ENCODE assay signal across 8 cellular contexts in genomic region chr4:164937576-164938270, GRCh38. TPM values are rescaled to one million over a fixed set of nuclear protein-coding genes. Genes with fewer than 3 reads are reported as not detected.
DNase-seq lines count a peak whose midpoint lies in the region; ATAC-seq and TF ChIP-seq lines count a peak whose summit lies in the region.

No MANE protein-coding gene starts in this region.

- H3K9ac ChIP-seq in trophoblast cell (ENCODE audit: low read length), result no peak overlapping the region

- no peak overlapping the region for H2AK5ac ChIP-seq in trophoblast cell (ENCODE audit: low read length)

- no peak overlapping the region for H4K8ac ChIP-seq in trophoblast cell (ENCODE audit: low read depth, low read length)

- H3K4me1 ChIP-seq in BE2C, result no peaks in the 10 kb centered on the region
- H3K4me1 ChIP-seq in effector memory CD4-positive, alpha-beta T cell (ENCODE audit: control insufficient read depth, insufficient read depth, low read length, poor library complexity, severe bottlenecking), result no peaks in the 10 kb centered on the region
- no peaks in the 10 kb centered on the region for H3K4me1 ChIP-seq in trophoblast cell (ENCODE audit: control insufficient read depth in 1 of 2, insufficient read depth in 2 of 2, low read length in 2 of 2)

- no peak overlapping the region for H2BK120ac ChIP-seq in trophoblast cell (ENCODE audit: insufficient read depth, low read length, poor library complexity)

- H2BK12ac ChIP-seq in trophoblast cell (ENCODE audit: low read length), result no peak overlapping the region

- H4K12ac ChIP-seq in trophoblast cell (ENCODE audit: low read depth, low read length), result no peak overlapping the region

- H3K4me3 ChIP-seq in BE2C (ENCODE audit: low read depth, low read length), result no peak overlapping the region
- no peak overlapping the region for H3K4me3 ChIP-seq in epithelial cell of esophagus (ENCODE audit: low read length)
- no peak overlapping the region for H3K4me3 ChIP-seq in effector memory CD4-positive, alpha-beta T cell (ENCODE audit: insufficient read depth, low read depth, low read length, poor library complexity, severe bottlenecking)
- no peak overlapping the region for H3K4me3 ChIP-seq in trophoblast cell (ENCODE audit: low read depth, low read length)

- H3K18ac ChIP-seq in trophoblast cell (ENCODE audit: low read length), result no peak overlapping the region

- DNase-seq in BE2C (no peak), epithelial cell of esophagus (ENCODE audit: low read depth) (peak; percentile 34), HuH-7.5 (ENCODE audit: low spot score) (no peak), trophoblast cell (no peak)
- no peak for DNase-seq in effector memory CD4-positive, alpha-beta T cell
- DNase-seq in activated naive CD4-positive, alpha-beta T cell (lab: John Stamatoyannopoulos, UW), result no peak

- ATAC-seq in GM19463 (IDR thresholded peaks at IDR 0.05; ENCODE audit: unreplicated experiment) (peak; percentile 41), HG03442 (IDR thresholded peaks at IDR 0.05; ENCODE audit: unreplicated experiment) (peak; percentile 41)

- H3K23ac ChIP-seq in trophoblast cell (ENCODE audit: low read length), result no peak overlapping the region

- no peaks in the 10 kb centered on the region for H3K36me3 ChIP-seq in BE2C
- no peaks in the 10 kb centered on the region for H3K36me3 ChIP-seq in effector memory CD4-positive, alpha-beta T cell (ENCODE audit: control insufficient read depth, insufficient read depth, low read length)
- no peaks in the 10 kb centered on the region for H3K36me3 ChIP-seq in trophoblast cell (ENCODE audit: control insufficient read depth in 1 of 2, insufficient read depth in 2 of 2, low read length in 2 of 2)

- no peak overlapping the region for H4K91ac ChIP-seq in trophoblast cell (ENCODE audit: low read depth, low read length)

- no peaks in the 10 kb centered on the region for H3K27me3 ChIP-seq in BE2C
- peaks cover 3% of the 10 kb centered on the region for H3K27me3 ChIP-seq in effector memory CD4-positive, alpha-beta T cell (replicated peaks; ENCODE audit: control insufficient read depth, insufficient read depth, low read length, poor library complexity, severe bottlenecking)
- H3K27me3 ChIP-seq in trophoblast cell (ENCODE audit: insufficient read depth, low read length), result no peaks in the 10 kb centered on the region

- no peak overlapping the region for H3K14ac ChIP-seq in trophoblast cell (ENCODE audit: low read length)

- no peak overlapping the region for H3K4me2 ChIP-seq in trophoblast cell (ENCODE audit: low read length)

- H3K79me1 ChIP-seq in trophoblast cell (ENCODE audit: low read length), result no peaks in the 10 kb centered on the region

- no peaks in the 10 kb centered on the region for H3K79me2 ChIP-seq in trophoblast cell (ENCODE audit: control insufficient read depth, insufficient read depth, low read length, poor library complexity)

- no peak overlapping the region for H2BK5ac ChIP-seq in trophoblast cell (ENCODE audit: low read depth, low read length, poor library complexity)

- TF ChIP-seq CTCF in BE2C (IDR thresholded peaks at IDR 0.05; ENCODE audit: low read depth, low read length) (peak; percentile 41), epithelial cell of esophagus (IDR thresholded peaks at IDR 0.05; ENCODE audit: insufficient read depth, low read depth, low read length, missing control alignments) (peak; percentile 14)

- H3K27ac ChIP-seq in effector memory CD4-positive, alpha-beta T cell (ENCODE audit: insufficient read depth, low read length, poor library complexity, severe bottlenecking), result no peak overlapping the region
- no peak overlapping the region for H3K27ac ChIP-seq in trophoblast cell (ENCODE audit: low read depth, low read length)

- H2AFZ ChIP-seq in trophoblast cell (ENCODE audit: insufficient read depth, low read length, poor library complexity), result no peak overlapping the region

- no peak overlapping the region for H3K4ac ChIP-seq in trophoblast cell (ENCODE audit: low read depth, low read length)

- H3K9me3 ChIP-seq in BE2C (no peaks in the 10 kb centered on the region), trophoblast cell (ENCODE audit: insufficient read depth, low read depth, low read length) (no peaks in the 10 kb centered on the region)
- H3K9me3 ChIP-seq in effector memory CD4-positive, alpha-beta T cell (ENCODE audit: control insufficient read depth, low read length), result no peaks in the 10 kb centered on the region

RNA-seq across cellular contexts. Expression of gene TRIM61, which starts 39.7 kb away (rescaled TPM):
- 5.5 TPM for polyA plus RNA-seq in BE2C (2012; ENCODE audit: insufficient read depth, insufficient read length, low read depth)
- polyA plus RNA-seq in trophoblast cell (2013), result 3.1 TPM in 2 replicates
